ENCODE assay signal across 8 cellular contexts in the genomic region with DNA sequence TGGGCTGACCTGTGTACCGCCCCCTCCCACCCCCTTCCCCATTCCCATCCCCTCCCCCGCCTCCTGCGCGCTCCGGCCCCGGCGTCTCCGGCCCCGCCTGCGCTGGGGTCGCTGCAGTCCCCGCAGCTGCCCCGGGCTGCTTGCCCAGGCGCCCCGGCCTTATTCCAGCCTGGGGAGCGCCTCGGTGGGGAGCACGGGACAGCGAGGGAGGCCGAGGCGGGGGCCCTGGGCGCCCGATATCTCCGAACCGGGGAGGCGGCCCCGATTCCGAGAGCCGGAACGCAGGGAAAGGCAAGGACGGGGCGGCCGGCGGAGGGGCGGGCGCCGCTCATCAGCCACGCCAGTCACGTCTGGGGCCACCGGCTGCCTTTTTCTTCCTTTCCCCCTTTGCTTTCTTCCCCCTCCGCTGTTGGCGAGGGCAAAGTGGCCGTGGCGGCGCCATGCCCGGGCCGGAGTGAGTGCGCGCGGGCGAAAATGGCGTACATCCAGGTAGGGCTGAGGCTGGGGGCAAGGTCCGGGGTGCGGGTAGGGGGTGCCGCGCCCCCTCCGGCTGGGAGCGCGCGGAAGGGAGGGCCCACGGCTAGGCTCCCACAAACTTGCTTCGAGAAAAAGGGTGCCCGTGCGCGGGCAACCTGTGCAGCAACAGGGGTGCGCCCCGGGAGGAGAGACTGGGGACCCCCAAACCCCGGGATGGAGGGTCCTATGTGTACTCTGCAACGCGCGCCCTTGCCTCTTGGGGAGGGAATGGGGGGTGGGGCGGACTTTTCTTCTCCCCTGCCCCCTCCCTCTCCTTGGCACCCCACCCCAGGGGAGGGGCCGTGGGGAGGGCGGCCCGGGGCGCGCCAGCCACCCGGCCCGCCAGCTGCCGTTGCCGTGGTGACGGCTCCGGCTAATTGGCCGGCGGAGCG. TPM values are rescaled to one million over a fixed set of nuclear protein-coding genes. Genes with fewer than 3 reads are reported as not detected.
DNase-seq lines count a peak whose midpoint lies in the region; ATAC-seq lines count a peak whose summit lies in the region.

A gene with protein sequence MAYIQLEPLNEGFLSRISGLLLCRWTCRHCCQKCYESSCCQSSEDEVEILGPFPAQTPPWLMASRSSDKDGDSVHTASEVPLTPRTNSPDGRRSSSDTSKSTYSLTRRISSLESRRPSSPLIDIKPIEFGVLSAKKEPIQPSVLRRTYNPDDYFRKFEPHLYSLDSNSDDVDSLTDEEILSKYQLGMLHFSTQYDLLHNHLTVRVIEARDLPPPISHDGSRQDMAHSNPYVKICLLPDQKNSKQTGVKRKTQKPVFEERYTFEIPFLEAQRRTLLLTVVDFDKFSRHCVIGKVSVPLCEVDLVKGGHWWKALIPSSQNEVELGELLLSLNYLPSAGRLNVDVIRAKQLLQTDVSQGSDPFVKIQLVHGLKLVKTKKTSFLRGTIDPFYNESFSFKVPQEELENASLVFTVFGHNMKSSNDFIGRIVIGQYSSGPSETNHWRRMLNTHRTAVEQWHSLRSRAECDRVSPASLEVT (plus strand): TSS at position 68 of the 908 bp plus-strand sequence. CDS start 407 bp downstream, at position 475.

- H3K4me1 Mint-ChIP-seq in activated T-helper 1 cell treated with anti-CD3 and anti-CD28 coated beads, Interleukin-12 subunit alpha, Interleukin-12 subunit beta, Interleukin-2, Interleukin-4 antibody, amounts not matched to agents 30 ng/mL and 10 ng/mL and 1 ng/mL, durations not matched to agents 14 hours and 24 hours and 36 hours (ENCODE audit: low read depth), result no peaks in the 10 kb centered on the region

- H3K4me3 Mint-ChIP-seq in activated T-helper 1 cell treated with anti-CD3 and anti-CD28 coated beads, Interleukin-12 subunit alpha, Interleukin-12 subunit beta, Interleukin-2, Interleukin-4 antibody, amounts not matched to agents 30 ng/mL and 10 ng/mL and 1 ng/mL, durations not matched to agents 14 hours and 24 hours and 36 hours, result no peak within 1 kb of the TSS

- H3K9me3 Mint-ChIP-seq in activated T-helper 1 cell treated with anti-CD3 and anti-CD28 coated beads, Interleukin-12 subunit alpha, Interleukin-12 subunit beta, Interleukin-2, Interleukin-4 antibody, amounts not matched to agents 30 ng/mL and 10 ng/mL and 1 ng/mL, durations not matched to agents 14 hours and 24 hours and 36 hours, result peaks cover 1% of the 10 kb centered on the region

- peaks cover 34% of the 10 kb centered on the region for H3K27me3 Mint-ChIP-seq in activated T-helper 1 cell treated with anti-CD3 and anti-CD28 coated beads, Interleukin-12 subunit alpha, Interleukin-12 subunit beta, Interleukin-2, Interleukin-4 antibody, amounts not matched to agents 30 ng/mL and 10 ng/mL and 1 ng/mL, durations not matched to agents 14 hours and 24 hours and 36 hours (ENCODE audit: insufficient read depth)

- intact Hi-C loops in activated T-helper 1 cell treated with anti-CD3 and anti-CD28 coated beads, Interleukin-12 subunit alpha, Interleukin-12 subunit beta, Interleukin-2, Interleukin-4 antibody, amounts not matched to agents 30 ng/mL and 10 ng/mL and 1 ng/mL, durations not matched to agents 14 hours and 24 hours and 36 hours (cut with micrococcal nuclease), result loop anchor here (5.0 kb wide), 3 partner anchors 36 to 354 kb away; a partner anchor contains a TSS

- H3K27ac Mint-ChIP-seq in activated T-helper 1 cell treated with anti-CD3 and anti-CD28 coated beads, Interleukin-12 subunit alpha, Interleukin-12 subunit beta, Interleukin-2, Interleukin-4 antibody, amounts not matched to agents 30 ng/mL and 10 ng/mL and 1 ng/mL, durations not matched to agents 14 hours and 24 hours and 36 hours, result no peak within 1 kb of the TSS

- peak; percentile 86 for DNase-seq in COR-L47 (lab: John Stamatoyannopoulos, UW)
- peak; percentile 87 for DNase-seq in NCI-H1092 (lab: John Stamatoyannopoulos, UW)
- peak; percentile 71 for DNase-seq in astrocyte of the hippocampus (ENCODE audit: low read depth, low spot score)
- DNase-seq in islet precursor cell, result peak; percentile 70
- peak in 44 of 49 donors; percentile 14 to 77 (median 52) for DNase-seq in substantia nigra (lab: John Stamatoyannopoulos, UW)
- DNase-seq in activated T-helper 1 cell treated with anti-CD3 and anti-CD28 coated beads, Interleukin-12 subunit alpha, Interleukin-12 subunit beta, Interleukin-2, Interleukin-4 antibody, amounts not matched to agents 30 ng/mL and 10 ng/mL and 1 ng/mL, durations not matched to agents 14 hours and 24 hours and 36 hours (ENCODE audit: low spot score), result no peak
- DNase-seq in HCEC 1CT, result no peak

- ATAC-seq in HG02981 (IDR thresholded peaks at IDR 0.05; ENCODE audit: unreplicated experiment), result no peak

- peak within 1 kb of the TSS; percentile 42 for H3K27ac ChIP-seq in substantia nigra (ENCODE audit: low read depth, low read length, poor library complexity, severe bottlenecking)

- no peaks in the 10 kb centered on the region for H3K36me3 Mint-ChIP-seq in activated T-helper 1 cell treated with anti-CD3 and anti-CD28 coated beads, Interleukin-12 subunit alpha, Interleukin-12 subunit beta, Interleukin-2, Interleukin-4 antibody, amounts not matched to agents 30 ng/mL and 10 ng/mL and 1 ng/mL, durations not matched to agents 14 hours and 24 hours and 36 hours (ENCODE audit: low read depth)

RNA-seq across cellular contexts. Expression of the gene that starts here (rescaled TPM):
- 0.37 and 0.54 TPM in 2 replicates for total RNA-seq in activated T-helper 1 cell treated with anti-CD3 and anti-CD28 coated beads, Interleukin-12 subunit alpha, Interleukin-12 subunit beta, Interleukin-2, Interleukin-4 antibody, amounts not matched to agents 30 ng/mL and 10 ng/mL and 1 ng/mL, durations not matched to agents 14 hours and 24 hours and 36 hours

Comparison
In these comparisons a context has a peak if more than half of its experiments do, and no peak if none do; other contexts are left out.
1. DNase-seq: peak in COR-L47 (single experiment), NCI-H1092 (single experiment), astrocyte of the hippocampus (single experiment), islet precursor cell (single experiment) and substantia nigra (44 of 49); none in activated T-helper 1 cell treated with anti-CD3 and anti-CD28 coated beads, Interleukin-12 subunit alpha, Interleukin-12 subunit beta, Interleukin-2, Interleukin-4 antibody, amounts not matched to agents 30 ng/mL and 10 ng/mL and 1 ng/mL, durations not matched to agents 14 hours and 24 hours and 36 hours (single experiment) and HCEC 1CT (single experiment).